In the genomic region with DNA sequence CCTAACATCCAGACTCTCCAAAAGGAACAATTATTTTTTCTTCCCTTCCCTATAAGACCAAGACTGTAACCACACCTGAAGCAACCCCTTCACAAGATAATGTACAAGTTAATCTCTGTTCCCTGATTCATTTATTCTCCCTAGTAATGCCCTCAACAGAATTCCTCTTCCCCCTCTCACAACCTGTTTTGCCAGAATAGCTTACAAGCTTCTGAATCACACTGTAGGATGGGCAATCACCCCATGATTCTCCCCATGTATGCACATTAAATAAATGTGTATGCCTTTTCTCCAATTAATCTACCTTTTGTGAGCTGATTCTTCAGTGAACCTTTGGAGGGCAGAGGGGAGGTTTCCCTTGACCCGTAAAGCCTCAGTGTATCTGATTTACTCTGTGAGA, we compare ENCODE assay signal across 20 cellular contexts. TPM values are rescaled to one million over a fixed set of nuclear protein-coding genes. Genes with fewer than 3 reads are reported as not detected.
DNase-seq lines count a peak whose midpoint lies in the region; ATAC-seq and TF ChIP-seq lines count a peak whose summit lies in the region.
"Had no signal": no experiment of that assay in that cellular context is flagged by ENCODE, and none has a peak within 500 bp of the region (broad histone marks: within the 10 kb centered on the region; RNA-seq: fewer than 3 reads in every experiment).

No MANE protein-coding gene starts in this region.

- no peaks in the 10 kb centered on the region for H3K27me3 Mint-ChIP-seq in activated CD4-positive, alpha-beta T cell treated with anti-CD3 and anti-CD28 coated beads for 36 hours
- no peaks in the 10 kb centered on the region for H3K27me3 Mint-ChIP-seq in activated CD8-positive, alpha-beta T cell treated with anti-CD3 and anti-CD28 coated beads, Interleukin-2, amount 10 ng/mL, durations not matched to agents 7 days and 5 days (ENCODE audit: low read depth)
- no peaks in the 10 kb centered on the region for H3K27me3 Mint-ChIP-seq in natural killer cell (ENCODE audit: low read depth in 2 of 2)
- H3K27me3 Mint-ChIP-seq: brain had no signal

- peak overlapping the region; percentile 59 for H3K27ac Mint-ChIP-seq in activated CD4-positive, alpha-beta T cell treated with anti-CD3 and anti-CD28 coated beads for 36 hours
- H3K27ac Mint-ChIP-seq in activated CD8-positive, alpha-beta T cell treated with anti-CD3 and anti-CD28 coated beads, Interleukin-2, amount 10 ng/mL, durations not matched to agents 7 days and 5 days: peak overlapping the region; percentile 62
- peak overlapping the region; percentile 69 to 85 for H3K27ac Mint-ChIP-seq in natural killer cell
- H3K27ac Mint-ChIP-seq: brain had no signal

- no peak for DNase-seq in activated CD4-positive, alpha-beta T cell treated with anti-CD3 and anti-CD28 coated beads for 36 hours
- no peak for DNase-seq in activated CD4-positive, alpha-beta T cell treated with anti-CD3 and anti-CD28 coated beads for 4 hours
- no peak for DNase-seq in HL-60 (ENCODE audit: low read depth in 1 of 2, low spot score in 1 of 2)
- no peak for DNase-seq in activated CD8-positive, alpha-beta T cell treated with anti-CD3 and anti-CD28 coated beads, Interleukin-2, amount 10 ng/mL, durations not matched to agents 7 days and 5 days
- DNase-seq in natural killer cell: no peak
- no peak for DNase-seq in NCI-H146 treated with DMSO at 0.1 percent for 48 hours (lab: John Stamatoyannopoulos, UW; ENCODE audit: unreplicated experiment)
- no peak for DNase-seq in H4 (ENCODE audit: low spot score)
- DNase-seq: activated CD4-positive, alpha-beta T cell treated with anti-CD3 and anti-CD28 coated beads for 1 hour; activated effector memory CD4-positive, alpha-beta T cell treated with Interleukin-2 at 50 U/mL for 16 hours; foreskin melanocyte; NCI-H1930; NCI-H524; stimulated activated CD4-positive, alpha-beta T cell treated with anti-CD3 and anti-CD28 coated beads, Interleukin-4, amount 100 ng/mL, for 4 hours; upper lobe of left lung had no signal

- TF ChIP-seq CTCF in HL-60 (IDR thresholded peaks at IDR 0.05; ENCODE audit: insufficient read depth, low read length) (no peak), natural killer cell (IDR thresholded peaks at IDR 0.05) (no peak)

- no peak overlapping the region for H3K4me3 Mint-ChIP-seq in activated CD4-positive, alpha-beta T cell treated with anti-CD3 and anti-CD28 coated beads for 36 hours
- H3K4me3 Mint-ChIP-seq in activated CD8-positive, alpha-beta T cell treated with anti-CD3 and anti-CD28 coated beads, Interleukin-2, amount 10 ng/mL, durations not matched to agents 7 days and 5 days: no peak overlapping the region
- H3K4me3 Mint-ChIP-seq in natural killer cell: no peak overlapping the region
- H3K4me3 Mint-ChIP-seq: brain, neural crest cell had no signal

- H3K36me3 Mint-ChIP-seq in activated CD4-positive, alpha-beta T cell treated with anti-CD3 and anti-CD28 coated beads for 36 hours (ENCODE audit: low read depth): no peaks in the 10 kb centered on the region
- no peaks in the 10 kb centered on the region for H3K36me3 Mint-ChIP-seq in activated CD8-positive, alpha-beta T cell treated with anti-CD3 and anti-CD28 coated beads, Interleukin-2, amount 10 ng/mL, durations not matched to agents 7 days and 5 days (ENCODE audit: low read depth)
- H3K36me3 Mint-ChIP-seq in natural killer cell: no peaks in the 10 kb centered on the region
- H3K36me3 Mint-ChIP-seq: brain had no signal

- POLR2A ChIA-PET in activated CD4-positive, alpha-beta T cell treated with anti-CD3 and anti-CD28 coated beads for 36 hours (lab: Charles Lee): interaction anchor here (0.5 kb wide), 1 partner anchor 19 kb away, joined by 3 read pairs; no protein-coding TSS in a partner anchor
- POLR2A ChIA-PET in activated CD8-positive, alpha-beta T cell treated with anti-CD3 and anti-CD28 coated beads, Interleukin-2, amount 10 ng/mL, durations not matched to agents 7 days and 5 days (lab: Charles Lee): interaction anchor here (0.7 to 2.1 kb wide), 2 partner anchors 20 to 21 kb away, joined by 5 to 7 read pairs; no protein-coding TSS in a partner anchor

- H3K4me1 Mint-ChIP-seq in activated CD4-positive, alpha-beta T cell treated with anti-CD3 and anti-CD28 coated beads for 36 hours: peaks cover 22% of the 10 kb centered on the region
- H3K4me1 Mint-ChIP-seq in activated CD8-positive, alpha-beta T cell treated with anti-CD3 and anti-CD28 coated beads, Interleukin-2, amount 10 ng/mL, durations not matched to agents 7 days and 5 days (ENCODE audit: low read depth): peaks cover 22% of the 10 kb centered on the region
- H3K4me1 Mint-ChIP-seq in natural killer cell: peaks cover 14 to 18% of the 10 kb centered on the region in 2 donors
- H3K4me1 Mint-ChIP-seq: brain, neural crest cell had no signal

- H3K9me3 Mint-ChIP-seq in activated CD4-positive, alpha-beta T cell treated with anti-CD3 and anti-CD28 coated beads for 36 hours (ENCODE audit: low read depth): no peaks in the 10 kb centered on the region
- H3K9me3 Mint-ChIP-seq in activated CD8-positive, alpha-beta T cell treated with anti-CD3 and anti-CD28 coated beads, Interleukin-2, amount 10 ng/mL, durations not matched to agents 7 days and 5 days (ENCODE audit: insufficient read depth): no peaks in the 10 kb centered on the region
- no peaks in the 10 kb centered on the region for H3K9me3 Mint-ChIP-seq in natural killer cell
- H3K9me3 Mint-ChIP-seq: brain, neural crest cell had no signal

- intact Hi-C loops in activated CD4-positive, alpha-beta T cell treated with anti-CD3 and anti-CD28 coated beads for 36 hours (cut with DNase I, micrococcal nuclease): no loop called here
- intact Hi-C loops in natural killer cell (cut with micrococcal nuclease): no loop called here

- CTCF ChIA-PET in activated CD4-positive, alpha-beta T cell treated with anti-CD3 and anti-CD28 coated beads for 36 hours (lab: Charles Lee): interaction anchor here (3.5 kb wide), 1 partner anchor 26 kb away, joined by 11 read pairs; no protein-coding TSS in a partner anchor
- CTCF ChIA-PET in activated CD8-positive, alpha-beta T cell treated with anti-CD3 and anti-CD28 coated beads, Interleukin-2, amount 10 ng/mL, durations not matched to agents 7 days and 5 days (lab: Charles Lee): interaction anchor here (1.0 to 1.6 kb wide), 4 partner anchors 23 to 80 kb away, joined by 3 to 6 read pairs (median 5); no protein-coding TSS in a partner anchor

- H3K27ac ChIP-seq in HL-60 (replicated peaks): peak overlapping the region; percentile 75
- H3K27ac ChIP-seq: 22Rv1, upper lobe of left lung had no signal

- H3K4me3 ChIP-seq in HL-60 (replicated peaks; ENCODE audit: insufficient read depth, low read length): no peak overlapping the region
- H3K4me3 ChIP-seq: lung, upper lobe of left lung had no signal

- H3K27me3 ChIP-seq in HL-60 (ENCODE audit: insufficient read depth, poor library complexity, severe bottlenecking): no peaks in the 10 kb centered on the region
- H3K27me3 ChIP-seq: upper lobe of left lung had no signal

- ATAC-seq in activated CD4-positive, alpha-beta T cell treated with anti-CD3 and anti-CD28 coated beads for 36 hours: peak; percentile 23
- ATAC-seq in activated CD8-positive, alpha-beta T cell treated with anti-CD3 and anti-CD28 coated beads, Interleukin-2, amount 10 ng/mL, durations not matched to agents 7 days and 5 days: no peak
- no peak for ATAC-seq in natural killer cell
- no peak for ATAC-seq in GM19328 (IDR thresholded peaks at IDR 0.05; ENCODE audit: unreplicated experiment)
- ATAC-seq: sciatic nerve had no signal

RNA-seq across cellular contexts. Expression of gene RNF11, which starts 20.9 kb away (rescaled TPM):
- 10 to 100 TPM; 20.6 to 26.0 TPM for total RNA-seq in activated CD4-positive, alpha-beta T cell treated with anti-CD3 and anti-CD28 coated beads for 36 hours
- total RNA-seq in activated CD8-positive, alpha-beta T cell treated with anti-CD3 and anti-CD28 coated beads, Interleukin-2, amount 10 ng/mL, durations not matched to agents 7 days and 5 days: 10 to 100 TPM; 27.5 to 29.0 TPM
- 10 to 100 TPM; 68.3 to 89.5 (median 68.4) TPM for total RNA-seq in natural killer cell
- 115 and 123 TPM in 2 replicates for total RNA-seq in H4 (2014; rRNA removed; shearing (Covaris generic))
